Comparison of ENCODE assay signal across 1 cellular context in the genomic region with DNA sequence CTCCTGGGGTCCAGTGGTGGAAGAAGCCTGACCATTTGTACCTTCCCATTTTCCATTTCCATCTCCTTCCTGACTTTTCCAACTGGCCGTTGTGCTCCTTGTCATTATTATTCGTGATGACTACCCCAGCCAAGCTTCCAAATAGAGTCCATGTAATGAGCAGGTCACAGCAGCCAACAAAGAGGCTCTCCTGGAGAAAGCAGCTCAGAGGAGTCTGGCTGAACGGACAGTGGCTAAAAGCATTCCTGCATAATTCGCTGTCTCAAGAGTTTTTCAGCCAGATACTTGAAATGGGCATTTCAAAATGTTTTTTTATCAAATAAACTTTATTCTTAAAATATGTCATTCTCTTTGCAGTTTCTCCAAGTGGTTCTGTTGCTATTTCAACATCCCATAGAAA.
TF ChIP-seq lines count a peak whose summit lies in the region.

No MANE protein-coding gene starts in this region.

TF ChIP-seq in GM23338, 12 proteins besides CTCF, POLR2A, EP300 and RAD21 (continued from another document):
- TF ChIP-seq, protein P1, sequence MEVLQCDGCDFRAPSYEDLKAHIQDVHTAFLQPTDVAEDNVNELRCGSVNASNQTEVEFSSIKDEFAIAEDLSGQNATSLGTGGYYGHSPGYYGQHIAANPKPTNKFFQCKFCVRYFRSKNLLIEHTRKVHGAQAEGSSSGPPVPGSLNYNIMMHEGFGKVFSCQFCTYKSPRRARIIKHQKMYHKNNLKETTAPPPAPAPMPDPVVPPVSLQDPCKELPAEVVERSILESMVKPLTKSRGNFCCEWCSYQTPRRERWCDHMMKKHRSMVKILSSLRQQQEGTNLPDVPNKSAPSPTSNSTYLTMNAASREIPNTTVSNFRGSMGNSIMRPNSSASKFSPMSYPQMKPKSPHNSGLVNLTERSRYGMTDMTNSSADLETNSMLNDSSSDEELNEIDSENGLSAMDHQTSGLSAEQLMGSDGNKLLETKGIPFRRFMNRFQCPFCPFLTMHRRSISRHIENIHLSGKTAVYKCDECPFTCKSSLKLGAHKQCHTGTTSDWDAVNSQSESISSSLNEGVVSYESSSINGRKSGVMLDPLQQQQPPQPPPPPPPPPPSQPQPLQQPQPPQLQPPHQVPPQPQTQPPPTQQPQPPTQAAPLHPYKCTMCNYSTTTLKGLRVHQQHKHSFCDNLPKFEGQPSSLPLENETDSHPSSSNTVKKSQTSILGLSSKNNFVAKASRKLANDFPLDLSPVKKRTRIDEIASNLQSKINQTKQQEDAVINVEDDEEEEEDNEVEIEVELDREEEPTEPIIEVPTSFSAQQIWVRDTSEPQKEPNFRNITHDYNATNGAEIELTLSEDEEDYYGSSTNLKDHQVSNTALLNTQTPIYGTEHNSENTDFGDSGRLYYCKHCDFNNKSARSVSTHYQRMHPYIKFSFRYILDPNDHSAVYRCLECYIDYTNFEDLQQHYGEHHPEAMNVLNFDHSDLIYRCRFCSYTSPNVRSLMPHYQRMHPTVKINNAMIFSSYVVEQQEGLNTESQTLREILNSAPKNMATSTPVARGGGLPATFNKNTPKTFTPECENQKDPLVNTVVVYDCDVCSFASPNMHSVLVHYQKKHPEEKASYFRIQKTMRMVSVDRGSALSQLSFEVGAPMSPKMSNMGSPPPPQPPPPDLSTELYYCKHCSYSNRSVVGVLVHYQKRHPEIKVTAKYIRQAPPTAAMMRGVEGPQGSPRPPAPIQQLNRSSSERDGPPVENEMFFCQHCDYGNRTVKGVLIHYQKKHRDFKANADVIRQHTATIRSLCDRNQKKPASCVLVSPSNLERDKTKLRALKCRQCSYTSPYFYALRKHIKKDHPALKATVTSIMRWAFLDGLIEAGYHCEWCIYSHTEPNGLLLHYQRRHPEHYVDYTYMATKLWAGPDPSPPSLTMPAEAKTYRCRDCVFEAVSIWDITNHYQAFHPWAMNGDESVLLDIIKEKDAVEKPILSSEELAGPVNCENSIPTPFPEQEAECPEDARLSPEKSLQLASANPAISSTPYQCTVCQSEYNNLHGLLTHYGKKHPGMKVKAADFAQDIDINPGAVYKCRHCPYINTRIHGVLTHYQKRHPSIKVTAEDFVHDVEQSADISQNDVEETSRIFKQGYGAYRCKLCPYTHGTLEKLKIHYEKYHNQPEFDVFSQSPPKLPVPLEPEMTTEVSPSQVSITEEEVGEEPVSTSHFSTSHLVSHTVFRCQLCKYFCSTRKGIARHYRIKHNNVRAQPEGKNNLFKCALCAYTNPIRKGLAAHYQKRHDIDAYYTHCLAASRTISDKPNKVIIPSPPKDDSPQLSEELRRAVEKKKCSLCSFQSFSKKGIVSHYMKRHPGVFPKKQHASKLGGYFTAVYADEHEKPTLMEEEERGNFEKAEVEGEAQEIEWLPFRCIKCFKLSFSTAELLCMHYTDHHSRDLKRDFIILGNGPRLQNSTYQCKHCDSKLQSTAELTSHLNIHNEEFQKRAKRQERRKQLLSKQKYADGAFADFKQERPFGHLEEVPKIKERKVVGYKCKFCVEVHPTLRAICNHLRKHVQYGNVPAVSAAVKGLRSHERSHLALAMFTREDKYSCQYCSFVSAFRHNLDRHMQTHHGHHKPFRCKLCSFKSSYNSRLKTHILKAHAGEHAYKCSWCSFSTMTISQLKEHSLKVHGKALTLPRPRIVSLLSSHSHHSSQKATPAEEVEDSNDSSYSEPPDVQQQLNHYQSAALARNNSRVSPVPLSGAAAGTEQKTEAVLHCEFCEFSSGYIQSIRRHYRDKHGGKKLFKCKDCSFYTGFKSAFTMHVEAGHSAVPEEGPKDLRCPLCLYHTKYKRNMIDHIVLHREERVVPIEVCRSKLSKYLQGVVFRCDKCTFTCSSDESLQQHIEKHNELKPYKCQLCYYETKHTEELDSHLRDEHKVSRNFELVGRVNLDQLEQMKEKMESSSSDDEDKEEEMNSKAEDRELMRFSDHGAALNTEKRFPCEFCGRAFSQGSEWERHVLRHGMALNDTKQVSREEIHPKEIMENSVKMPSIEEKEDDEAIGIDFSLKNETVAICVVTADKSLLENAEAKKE (CRISPR knock-in tag; IDR thresholded peaks at IDR 0.05), result peak; percentile 42; the same call in 1 of the 2 replicates
- TF ChIP-seq STAT1 (IDR thresholded peaks at IDR 0.05; ENCODE audit: unreplicated experiment), result no peak
- TF ChIP-seq JUNB (IDR thresholded peaks at IDR 0.05; ENCODE audit: unreplicated experiment), result no peak
- no peak for TF ChIP-seq EZH2 (IDR thresholded peaks at IDR 0.05; ENCODE audit: low read depth, unreplicated experiment)
